In the genomic region with DNA sequence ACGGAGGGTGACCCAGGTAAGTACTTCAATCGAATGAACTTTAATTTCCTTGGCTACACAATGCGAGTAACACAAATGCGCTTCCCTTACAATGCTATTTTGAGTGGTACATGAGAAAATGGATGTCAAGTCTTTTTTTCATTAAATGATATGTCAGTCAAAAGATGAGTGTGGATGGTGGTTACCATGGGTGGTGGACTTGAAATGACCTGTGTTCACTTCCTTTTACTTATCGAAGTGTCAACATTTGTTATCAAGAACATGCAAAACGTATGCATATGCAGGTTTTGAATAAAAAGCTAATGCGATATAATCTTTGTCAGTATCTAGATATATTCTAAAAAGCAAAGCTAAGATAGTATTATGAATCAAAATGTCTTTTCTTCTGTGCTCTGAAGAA, we compare ENCODE assay signal across 27 cellular contexts. TPM values are rescaled to one million over a fixed set of nuclear protein-coding genes. Genes with fewer than 3 reads are reported as not detected.
A peak's percentile ranks its signal among the peaks of the same experiment; 100 is the strongest.
DNase-seq lines count a peak whose midpoint lies in the region; ATAC-seq, FAIRE-seq and TF ChIP-seq lines count a peak whose summit lies in the region.
"Had no signal": no experiment of that assay in that cellular context is flagged by ENCODE, and none has a peak within 500 bp of the region (broad histone marks: within the 10 kb centered on the region; RNA-seq: fewer than 3 reads in every experiment).

No MANE protein-coding gene starts in this region.

- H2BK5ac ChIP-seq in trophoblast cell (ENCODE audit: low read depth, low read length, poor library complexity): no peak overlapping the region

- H3K4me2 ChIP-seq in K562 (ENCODE audit: insufficient read depth, low read length) (no peak overlapping the region), trophoblast cell (ENCODE audit: low read length) (no peak overlapping the region)
- H3K4me2 ChIP-seq: A549; BLaER1 treated with 17β-estradiol and CSF1 and Interleukin-3, amounts not matched to agents 10 nM and 100 nM had no signal

- in situ Hi-C loops in K562 (cut with MboI): no loop called here

- H3K4me3 ChIP-seq in left ventricle myocardium inferior (no peak overlapping the region), K562 (no peak overlapping the region), trophoblast cell (ENCODE audit: low read depth, low read length) (no peak overlapping the region)
- H3K4me3 ChIP-seq: A549; BLaER1 treated with 17β-estradiol and CSF1 and Interleukin-3, amounts not matched to agents 10 nM and 100 nM; HAP-1 had no signal

- TF ChIP-seq RAD21 in K562 (CRISPR knock-in tag; conservative IDR thresholded peaks at IDR 0.05 in 1 of 2, IDR thresholded peaks at IDR 0.05 in 1 of 2): no peak

- CTCF ChIA-PET in K562 (lab: Yijun Ruan, JAX; ENCODE audit: low intra/inter-chr PET ratio): no interaction called here

- no peak for FAIRE-seq in K562 (lab: Jason Lieb, UNC)
- FAIRE-seq: A549, D721Med, GM12891, GM18507, H54 had no signal

- H3K27ac Mint-ChIP-seq in activated naive CD8-positive, alpha-beta T cell treated with anti-CD3 and anti-CD28 coated beads, Interleukin-2, amount 50 U/mL, for 24 hours: no peak overlapping the region
- H3K27ac Mint-ChIP-seq: CD14-positive monocyte; CD4-positive, alpha-beta T cell; HFFc6 had no signal

- H3K4me3 Mint-ChIP-seq in activated naive CD8-positive, alpha-beta T cell treated with anti-CD3 and anti-CD28 coated beads, Interleukin-2, amount 50 U/mL, for 24 hours: no peak overlapping the region
- H3K4me3 Mint-ChIP-seq: CD14-positive monocyte; CD4-positive, alpha-beta T cell; CD8-positive, alpha-beta memory T cell; HFFc6 had no signal

- H3K79me2 ChIP-seq in K562 (ENCODE audit: control insufficient read depth, insufficient read depth, low read length) (no peaks in the 10 kb centered on the region), trophoblast cell (ENCODE audit: control insufficient read depth, insufficient read depth, low read length, poor library complexity) (peaks cover 3% of the 10 kb centered on the region)

- peak overlapping the region; percentile 43 for H3K27ac ChIP-seq in left ventricle myocardium inferior (replicated peaks)
- no peak overlapping the region for H3K27ac ChIP-seq in K562 (ENCODE audit: extremely low read depth, low read depth, low read length)
- no peak overlapping the region for H3K27ac ChIP-seq in trophoblast cell (ENCODE audit: low read depth, low read length)
- H3K27ac ChIP-seq: A549; BLaER1 treated with 17β-estradiol and CSF1 and Interleukin-3, amounts not matched to agents 10 nM and 100 nM had no signal

- H4K20me1 ChIP-seq in K562 (replicated peaks; ENCODE audit: control insufficient read depth, insufficient read depth, low read length): no peaks in the 10 kb centered on the region
- H4K20me1 ChIP-seq: BLaER1 treated with 17β-estradiol and CSF1 and Interleukin-3, amounts not matched to agents 10 nM and 100 nM had no signal

- 37% methylated on average over 7 of the region's 7 CpGs for WGBS in K562 (ENCODE audit: insufficient coverage, low coverage, missing lambda C conversion rate)
- no CpG with 5 or more reads among the region's 7 CpGs for WGBS in trophoblast cell (ENCODE audit: extremely low coverage, insufficient coverage, insufficient read length)

- H3K79me1 ChIP-seq in trophoblast cell (ENCODE audit: low read length): no peaks in the 10 kb centered on the region

- no peaks in the 10 kb centered on the region for H3K36me3 Mint-ChIP-seq in activated naive CD8-positive, alpha-beta T cell treated with anti-CD3 and anti-CD28 coated beads, Interleukin-2, amount 50 U/mL, for 24 hours (ENCODE audit: low read depth)
- H3K36me3 Mint-ChIP-seq: CD14-positive monocyte had no signal

- no peaks in the 10 kb centered on the region for H3K27me3 Mint-ChIP-seq in activated naive CD8-positive, alpha-beta T cell treated with anti-CD3 and anti-CD28 coated beads, Interleukin-2, amount 50 U/mL, for 24 hours
- H3K27me3 Mint-ChIP-seq: CD4-positive, alpha-beta T cell had no signal

- H3K4ac ChIP-seq in trophoblast cell (ENCODE audit: low read depth, low read length): no peak overlapping the region

- POLR2A ChIA-PET in K562 (lab: Yijun Ruan, JAX): interaction anchor here (0.5 kb wide), 1 partner anchor 92 kb away, joined by 3 read pairs; the partner anchor contains the start of gene MB

- H3K36me3 ChIP-seq in left ventricle myocardium inferior (no peaks in the 10 kb centered on the region), K562 (ENCODE audit: control insufficient read depth, insufficient read depth, low read length) (no peaks in the 10 kb centered on the region), trophoblast cell (ENCODE audit: control insufficient read depth in 1 of 2, insufficient read depth in 2 of 2, low read length in 2 of 2) (no peaks in the 10 kb centered on the region)
- H3K36me3 ChIP-seq: BE2C; BLaER1 treated with 17β-estradiol and CSF1 and Interleukin-3, amounts not matched to agents 10 nM and 100 nM; HAP-1 had no signal

- peaks cover 6% of the 10 kb centered on the region for H3K9me3 Mint-ChIP-seq in activated naive CD8-positive, alpha-beta T cell treated with anti-CD3 and anti-CD28 coated beads, Interleukin-2, amount 50 U/mL, for 24 hours

- no peak overlapping the region for H2AK5ac ChIP-seq in trophoblast cell (ENCODE audit: low read length)

- DNase-seq in left ventricle myocardium inferior (no peak), cardiac septum (ENCODE audit: low spot score) (no peak), K562 (ENCODE audit: extremely low read depth in 1 of 4, low spot score in 3 of 4) (no peak), trophoblast cell (no peak), islet precursor cell (no peak)
- DNase-seq in activated naive CD8-positive, alpha-beta T cell treated with anti-CD3 and anti-CD28 coated beads, Interleukin-2, amount 50 U/mL, for 24 hours: no peak
- DNase-seq: 8988T; ACHN; AML-193; BE2C; CD4-positive, alpha-beta T cell; CD8-positive, alpha-beta memory T cell; DMS 273 treated with DMSO at 0.1 percent for 48 hours; DMS79; EL; GDM1; GOT3; HFFc6 had no signal

- TF ChIP-seq EP300 in K562 (IDR thresholded peaks at IDR 0.05; ENCODE audit: low read length): no peak

- H3K9me3 ChIP-seq in left ventricle myocardium inferior (replicated peaks) (peaks cover 9% of the 10 kb centered on the region), K562 (replicated peaks; ENCODE audit: control insufficient read depth, insufficient read depth, low read depth, low read length) (no peaks in the 10 kb centered on the region; the same call in 1 of the 2 replicates), trophoblast cell (ENCODE audit: insufficient read depth, low read depth, low read length) (no peaks in the 10 kb centered on the region)
- H3K9me3 ChIP-seq: A549, BE2C had no signal

- H3K9me1 ChIP-seq in K562 (ENCODE audit: control insufficient read depth, insufficient read depth, low read length): no peaks in the 10 kb centered on the region

- ATAC-seq in K562: no peak
- ATAC-seq in activated naive CD8-positive, alpha-beta T cell treated with anti-CD3 and anti-CD28 coated beads, Interleukin-2, amount 50 U/mL, for 24 hours: no peak
- no peak for ATAC-seq in GM21737 (IDR thresholded peaks at IDR 0.05; ENCODE audit: unreplicated experiment)
- ATAC-seq: A549 had no signal

- H3K27me3 ChIP-seq in left ventricle myocardium inferior (ENCODE audit: low read depth) (no peaks in the 10 kb centered on the region), K562 (ENCODE audit: control insufficient read depth in 2 of 2, insufficient read depth in 2 of 2, low read length in 2 of 2) (no peaks in the 10 kb centered on the region; a peak in 1 of 5 replicates), trophoblast cell (ENCODE audit: insufficient read depth, low read length) (no peaks in the 10 kb centered on the region)
- H3K27me3 ChIP-seq: BE2C; BLaER1 treated with 17β-estradiol and CSF1 and Interleukin-3, amounts not matched to agents 10 nM and 100 nM had no signal

- H4K12ac ChIP-seq in trophoblast cell (ENCODE audit: low read depth, low read length): no peak overlapping the region

- H4K91ac ChIP-seq in trophoblast cell (ENCODE audit: low read depth, low read length): no peak overlapping the region

- H3K18ac ChIP-seq in trophoblast cell (ENCODE audit: low read length): no peak overlapping the region

- peak overlapping the region; percentile 10 for H4K8ac ChIP-seq in trophoblast cell (ENCODE audit: low read depth, low read length)

- TF ChIP-seq CTCF in left ventricle myocardium inferior (IDR thresholded peaks at IDR 0.05; ENCODE audit: borderline replicate concordance): no peak
- no peak for TF ChIP-seq CTCF in K562 (IDR thresholded peaks at IDR 0.05 in 2 of 3, conservative IDR thresholded peaks at IDR 0.05 in 1 of 3; ENCODE audit: insufficient read depth in 2 of 3, low read depth in 1 of 3, low read length in 3 of 3)

- H3K23ac ChIP-seq in trophoblast cell (ENCODE audit: low read length): no peak overlapping the region

- H3K14ac ChIP-seq in trophoblast cell (ENCODE audit: low read length): no peak overlapping the region

- TF ChIP-seq POLR2A in K562 (conservative IDR thresholded peaks at IDR 0.05): no peak

- H3K4me1 ChIP-seq in left ventricle myocardium inferior: no peaks in the 10 kb centered on the region
- no peaks in the 10 kb centered on the region; a peak in 2 of 5 replicates for H3K4me1 ChIP-seq in K562 (replicated peaks in 1 of 2; ENCODE audit: control insufficient read depth in 2 of 2, insufficient read depth in 2 of 2, low read length in 2 of 2)
- H3K4me1 ChIP-seq in trophoblast cell (ENCODE audit: control insufficient read depth in 1 of 2, insufficient read depth in 2 of 2, low read length in 2 of 2): no peaks in the 10 kb centered on the region
- H3K4me1 ChIP-seq: BE2C; BLaER1 treated with 17β-estradiol and CSF1 and Interleukin-3, amounts not matched to agents 10 nM and 100 nM; HAP-1 had no signal

- H2BK120ac ChIP-seq in trophoblast cell (ENCODE audit: insufficient read depth, low read length, poor library complexity): no peak overlapping the region

- no TSS peak for BruUV-seq in K562 (replicated peaks; lab: Mats Ljungman, UMichigan)

- no peak overlapping the region for H2AFZ ChIP-seq in K562 (ENCODE audit: low read depth, low read length)
- no peak overlapping the region for H2AFZ ChIP-seq in trophoblast cell (ENCODE audit: insufficient read depth, low read length, poor library complexity)

- no peaks in the 10 kb centered on the region for H3K4me1 Mint-ChIP-seq in activated naive CD8-positive, alpha-beta T cell treated with anti-CD3 and anti-CD28 coated beads, Interleukin-2, amount 50 U/mL, for 24 hours
- H3K4me1 Mint-ChIP-seq: CD14-positive monocyte; CD8-positive, alpha-beta memory T cell had no signal

- no peak overlapping the region for H2BK12ac ChIP-seq in trophoblast cell (ENCODE audit: low read length)

- no peak overlapping the region for H3K9ac ChIP-seq in K562 (ENCODE audit: insufficient read depth in 1 of 2, low read depth in 2 of 2, low read length in 2 of 2)
- no peak overlapping the region for H3K9ac ChIP-seq in trophoblast cell (ENCODE audit: low read length)
- H3K9ac ChIP-seq: BLaER1 treated with 17β-estradiol and CSF1 and Interleukin-3, amounts not matched to agents 10 nM and 100 nM had no signal

- intact Hi-C loops in left ventricle myocardium inferior (cut with micrococcal nuclease) (no loop called here), cardiac septum (cut with DNase I) (no loop called here), K562 (cut with micrococcal nuclease) (no loop called here)

RNA-seq across cellular contexts. Expression of gene APOL5, which starts 8.8 kb away (rescaled TPM):
- total RNA-seq in left ventricle myocardium inferior: not detected
- not detected for total RNA-seq in cardiac septum
- not detected in 2 replicates for total RNA-seq in K562 (2011; cell fraction: chromatin; rRNA removed; ENCODE audit: low replicate concordance)
- not detected in 2 replicates for total RNA-seq in K562 (2011; cell fraction: nucleolus; rRNA removed)
- total RNA-seq in K562 (2011; cell fraction: nucleoplasm; rRNA removed): not detected in 2 replicates
- total RNA-seq in K562 (2014; rRNA removed): not detected in 2 replicates
- total RNA-seq in K562 (2014; rRNA removed; fragmentation: Illumina TruSeq; extraction: Trizol): not detected in 2 replicates
- not detected in 2 replicates for total RNA-seq in K562 (2015; rRNA removed; fragmentation: Illumina TruSeq; extraction: Trizol)
- total RNA-seq in K562 (2021): not detected in 2 replicates
- polyA plus RNA-seq in K562 (2011; rRNA removed): not detected in 2 replicates
- polyA plus RNA-seq in K562 (2011; cell fraction: cytosol; rRNA removed): not detected in 2 replicates
- polyA plus RNA-seq in K562 (2011; cell fraction: nucleus; rRNA removed): not detected in 2 replicates
- polyA plus RNA-seq in K562 (2012): not detected in 2 replicates
- polyA plus RNA-seq in K562 (2014; fragmentation: Illumina TruSeq; extraction: Trizol): not detected in 2 replicates
- not detected for polyA plus RNA-seq in K562 (2014; fragmentation: Nextera tagmentation; extraction: Ambion mirVana)
- not detected in 2 replicates for polyA plus RNA-seq in K562 (2014; rRNA removed)
- polyA minus RNA-seq in K562 (2011; rRNA and poly(A)+ RNA removed): not detected in 2 replicates
- not detected in 2 replicates for polyA minus RNA-seq in K562 (2011; cell fraction: cytosol; rRNA and poly(A)+ RNA removed)
- polyA minus RNA-seq in K562 (2011; cell fraction: nucleus; rRNA and poly(A)+ RNA removed): not detected in 2 replicates
- not detected in 2 replicates for polyA plus RNA-seq in trophoblast cell (2013)
- total RNA-seq: CD4-positive, alpha-beta T cell; CD8-positive, alpha-beta memory T cell; HFFc6 had no signal
- polyA plus RNA-seq: A549; CD14-positive monocyte; CD8-positive, alpha-beta memory T cell had no signal
